3 cellular contexts compared by ENCODE assay signal in genomic region chr4:183952652-183953051, GRCh38. TPM values are rescaled to one million over a fixed set of nuclear protein-coding genes. Genes with fewer than 3 reads are reported as not detected.
"Had no signal": no experiment of that assay in that cellular context is flagged by ENCODE, and none has a peak within 500 bp of the region (broad histone marks: within the 10 kb centered on the region; RNA-seq: fewer than 3 reads in every experiment).

No MANE protein-coding gene starts in this region.

RNA-seq across cellular contexts. Expression of gene STOX2, which starts 47.5 kb away (rescaled TPM):
- total RNA-seq: HT-29, HT1080 had no signal
- polyA plus RNA-seq: IgD-negative memory B cell had no signal
